In the genomic region with DNA sequence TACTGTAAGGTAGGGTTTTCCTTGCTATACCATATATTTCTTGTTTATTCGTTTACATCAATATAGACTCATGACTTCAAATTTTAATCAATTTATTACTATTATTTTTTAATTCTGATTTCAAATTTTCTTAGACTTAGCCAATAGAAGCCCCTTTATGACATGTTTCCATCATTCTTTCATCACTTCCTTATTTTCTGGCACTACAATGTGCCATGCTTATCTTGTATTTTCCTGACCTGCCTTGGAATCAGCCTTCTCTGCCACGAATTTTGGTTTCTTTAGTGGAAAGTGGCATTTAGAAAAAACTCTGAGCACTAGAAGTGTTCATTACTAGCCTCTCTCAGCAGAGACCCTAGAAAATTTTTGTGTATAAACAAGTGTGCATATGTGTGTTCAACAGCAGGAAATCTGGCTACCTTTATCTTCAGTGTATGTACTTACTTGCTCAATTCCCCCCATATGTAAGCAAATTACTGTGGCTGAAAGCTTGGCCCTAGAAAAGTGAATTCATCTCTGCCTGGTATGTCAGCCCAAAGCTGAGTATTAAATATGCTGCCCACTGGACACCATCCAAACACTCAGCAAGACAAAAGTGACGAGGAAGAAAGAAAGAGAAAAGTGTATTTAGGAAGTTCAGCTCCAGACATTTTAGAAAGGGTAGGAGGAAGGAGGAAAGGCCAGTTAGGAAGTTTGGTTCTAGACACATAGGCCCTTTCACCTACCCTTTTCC, we compare ENCODE assay signal across 19 cellular contexts. TPM values are rescaled to one million over a fixed set of nuclear protein-coding genes. Genes with fewer than 3 reads are reported as not detected.
DNase-seq lines count a peak whose midpoint lies in the region; ATAC-seq, FAIRE-seq and TF ChIP-seq lines count a peak whose summit lies in the region.
"Had no signal": no experiment of that assay in that cellular context is flagged by ENCODE, and none has a peak within 500 bp of the region (broad histone marks: within the 10 kb centered on the region; RNA-seq: fewer than 3 reads in every experiment).

No MANE protein-coding gene starts in this region.

- no peaks in the 10 kb centered on the region for H3K27me3 Mint-ChIP-seq in activated T-cell treated with anti-CD3 and anti-CD28 coated beads, Interleukin-2, amount 50 U/mL, for 72 hours (ENCODE audit: low read depth)
- H3K27me3 Mint-ChIP-seq in activated T-cell treated with anti-CD3 and anti-CD28 coated beads, Interleukin-2, amount 50 U/mL, for 4 hours (ENCODE audit: low read depth): no peaks in the 10 kb centered on the region
- H3K27me3 Mint-ChIP-seq: CD4-positive, alpha-beta memory T cell had no signal

- intact Hi-C loops in esophagus muscularis mucosa (cut with DNase I) (no loop called here), upper lobe of right lung (cut with DNase I) (no loop called here), pancreas (cut with DNase I) (no loop called here)

- H3K4me1 Mint-ChIP-seq in activated T-cell treated with anti-CD3 and anti-CD28 coated beads, Interleukin-2, amount 50 U/mL, for 72 hours (ENCODE audit: low read depth): peaks cover 5% of the 10 kb centered on the region
- H3K4me1 Mint-ChIP-seq in activated T-cell treated with anti-CD3 and anti-CD28 coated beads, Interleukin-2, amount 50 U/mL, for 4 hours (ENCODE audit: low read depth): peaks cover 7% of the 10 kb centered on the region

- H3K9me3 Mint-ChIP-seq in activated T-cell treated with anti-CD3 and anti-CD28 coated beads, Interleukin-2, amount 50 U/mL, for 72 hours: no peaks in the 10 kb centered on the region
- no peaks in the 10 kb centered on the region for H3K9me3 Mint-ChIP-seq in activated T-cell treated with anti-CD3 and anti-CD28 coated beads, Interleukin-2, amount 50 U/mL, for 4 hours
- H3K9me3 Mint-ChIP-seq: CD4-positive, alpha-beta memory T cell had no signal

- no peak for DNase-seq in activated T-cell treated with anti-CD3 and anti-CD28 coated beads, Interleukin-2, amount 50 U/mL, for 72 hours
- DNase-seq in activated T-cell treated with anti-CD3 and anti-CD28 coated beads, Interleukin-2, amount 50 U/mL, for 4 hours: no peak
- DNase-seq in NCI-H69 (lab: John Stamatoyannopoulos, UW): peak; percentile 27
- no peak for DNase-seq in esophagus muscularis mucosa (ENCODE audit: extremely low spot score)
- no peak for DNase-seq in upper lobe of right lung
- DNase-seq in pancreas: no peak
- DNase-seq in NCI-H128 (lab: John Stamatoyannopoulos, UW; ENCODE audit: unreplicated experiment): no peak
- DNase-seq: BE2C; CD4-positive, alpha-beta memory T cell; COR-L47; DMS153; DND-41; GDM1; GOT3; H9 had no signal

- POLR2A ChIA-PET in HEK293 (lab: Yijun Ruan, JAX): no interaction called here

- no peak for TF ChIP-seq POLR2A in esophagus muscularis mucosa (IDR thresholded peaks at IDR 0.05; ENCODE audit: low read depth)

- H3K27ac Mint-ChIP-seq in activated T-cell treated with anti-CD3 and anti-CD28 coated beads, Interleukin-2, amount 50 U/mL, for 72 hours: peak overlapping the region; percentile 3
- H3K27ac Mint-ChIP-seq: H9 had no signal

- CTCF ChIA-PET in HEK293 (lab: Yijun Ruan, JAX): interaction anchor here (1.4 to 2.8 kb wide), 3 partner anchors 13 to 385 kb away, joined by 5 to 18 read pairs (median 5); no protein-coding TSS in a partner anchor

- no peak for ATAC-seq in activated T-cell treated with anti-CD3 and anti-CD28 coated beads, Interleukin-2, amount 50 U/mL, for 72 hours (replicated peaks in 1 of 2)
- no peak for ATAC-seq in activated T-cell treated with anti-CD3 and anti-CD28 coated beads, Interleukin-2, amount 50 U/mL, for 4 hours
- ATAC-seq in upper lobe of right lung (no peak), pancreas (no peak)

- H3K36me3 Mint-ChIP-seq in activated T-cell treated with anti-CD3 and anti-CD28 coated beads, Interleukin-2, amount 50 U/mL, for 72 hours (ENCODE audit: insufficient read depth in 2 of 2): no peaks in the 10 kb centered on the region
- peaks cover 4% of the 10 kb centered on the region for H3K36me3 Mint-ChIP-seq in activated T-cell treated with anti-CD3 and anti-CD28 coated beads, Interleukin-2, amount 50 U/mL, for 4 hours (ENCODE audit: insufficient read depth)

- H3K9me3 ChIP-seq in HEK293 (ENCODE audit: control insufficient read depth, insufficient read depth, low read depth, low read length): no peaks in the 10 kb centered on the region
- H3K9me3 ChIP-seq in esophagus muscularis mucosa: no peaks in the 10 kb centered on the region
- H3K9me3 ChIP-seq in upper lobe of right lung: no peaks in the 10 kb centered on the region
- H3K9me3 ChIP-seq in pancreas: no peaks in the 10 kb centered on the region
- H3K9me3 ChIP-seq: BE2C had no signal

- TF ChIP-seq EP300 in esophagus muscularis mucosa (IDR thresholded peaks at IDR 0.05): no peak

- 75% methylated on average over 3 of the region's 3 CpGs for WGBS in esophagus muscularis mucosa
- 75 to 76% methylated on average over 3 of the region's 3 CpGs for WGBS in pancreas, 2 donors

- TF ChIP-seq CTCF in HEK293 (tag by site-specific recombination; IDR thresholded peaks at IDR 0.05) (no peak), esophagus muscularis mucosa (IDR thresholded peaks at IDR 0.05) (no peak), upper lobe of right lung (IDR thresholded peaks at IDR 0.05) (no peak), pancreas (IDR thresholded peaks at IDR 0.05) (no peak)

- H3K4me3 Mint-ChIP-seq in activated T-cell treated with anti-CD3 and anti-CD28 coated beads, Interleukin-2, amount 50 U/mL, for 72 hours: no peak overlapping the region
- no peak overlapping the region for H3K4me3 Mint-ChIP-seq in activated T-cell treated with anti-CD3 and anti-CD28 coated beads, Interleukin-2, amount 50 U/mL, for 4 hours
- H3K4me3 Mint-ChIP-seq: CD4-positive, alpha-beta memory T cell; H9 had no signal

- no peaks in the 10 kb centered on the region; the same call in 1 of the 2 replicates for H3K4me1 ChIP-seq in HEK293 (ENCODE audit: control insufficient read depth, insufficient read depth, low read length)
- peaks cover 15 to 27% (median 24%) of the 10 kb centered on the region in 4 donors for H3K4me1 ChIP-seq in esophagus muscularis mucosa
- peaks cover 11% of the 10 kb centered on the region for H3K4me1 ChIP-seq in upper lobe of right lung
- H3K4me1 ChIP-seq in pancreas: peaks cover 12 to 20% (median 18%) of the 10 kb centered on the region in 3 donors

- H3K27ac ChIP-seq in HEK293 (ENCODE audit: extremely low read depth, low read depth, low read length): no peak overlapping the region
- H3K27ac ChIP-seq in esophagus muscularis mucosa (replicated peaks in 1 of 4): peak overlapping the region in 3 of 4 donors; percentile 5 to 10 (median 8)
- no peak overlapping the region for H3K27ac ChIP-seq in upper lobe of right lung
- no peak overlapping the region for H3K27ac ChIP-seq in pancreas
- H3K27ac ChIP-seq: C4-2B had no signal

- H3K4me3 ChIP-seq in HEK293 (ENCODE audit: low read depth, low read length) (no peak overlapping the region), esophagus muscularis mucosa (no peak overlapping the region), upper lobe of right lung (no peak overlapping the region), pancreas (no peak overlapping the region)

- FAIRE-seq in pancreas (lab: Jason Lieb, UNC): no peak
- FAIRE-seq: A204.1, D721Med had no signal

- H3K27me3 ChIP-seq in esophagus muscularis mucosa (no peaks in the 10 kb centered on the region), upper lobe of right lung (no peaks in the 10 kb centered on the region), pancreas (no peaks in the 10 kb centered on the region)
- H3K27me3 ChIP-seq: BE2C had no signal

- no peaks in the 10 kb centered on the region for H3K36me3 ChIP-seq in HEK293 (ENCODE audit: control insufficient read depth in 2 of 2, insufficient read depth in 1 of 2, low read length in 2 of 2)
- no peaks in the 10 kb centered on the region for H3K36me3 ChIP-seq in esophagus muscularis mucosa
- H3K36me3 ChIP-seq in upper lobe of right lung: no peaks in the 10 kb centered on the region
- no peaks in the 10 kb centered on the region for H3K36me3 ChIP-seq in pancreas
- H3K36me3 ChIP-seq: BE2C had no signal

TF ChIP-seq in HEK293, 187 proteins besides CTCF, POLR2A, EP300 and RAD21:
- TF ChIP-seq REPIN1 (tag by site-specific recombination; IDR thresholded peaks at IDR 0.05; ENCODE audit: low read depth) (no peak), ZXDB (tag by site-specific recombination; IDR thresholded peaks at IDR 0.05) (no peak), ZNF174 (tag by site-specific recombination; IDR thresholded peaks at IDR 0.05) (no peak), PRDM1 (tag by site-specific recombination; IDR thresholded peaks at IDR 0.05) (0 out of 2 replicates have a peak, but pooled peaks have one; percentile 9), ZNF121 (tag by site-specific recombination; IDR thresholded peaks at IDR 0.05) (no peak)

RNA-seq across cellular contexts. Expression of a gene that starts 4.0 kb away (rescaled TPM):
- 1 to 10 TPM; 6.3 to 6.4 TPM for total RNA-seq in activated T-cell treated with anti-CD3 and anti-CD28 coated beads, Interleukin-2, amount 50 U/mL, for 72 hours
- 1 to 10 TPM; 5.1 to 8.1 (median 5.3) TPM for total RNA-seq in activated T-cell treated with anti-CD3 and anti-CD28 coated beads, Interleukin-2, amount 50 U/mL, for 4 hours
- 10 to 100 TPM; 15.4 to 22.6 (median 19.8) TPM for total RNA-seq in esophagus muscularis mucosa
- total RNA-seq in upper lobe of right lung: 12.0 TPM
- total RNA-seq in pancreas: 10 to 100 TPM in 1 of 6 donors, 1 to 10 TPM in 5; 4.2 to 12.6 (median 6.2) TPM
- 1 to 10 TPM in 1 of 2 donors, under 1 TPM in 1; 0.72 to 1.8 TPM for polyA plus RNA-seq in pancreas

RNA-seq across cellular contexts. Expression of a gene that starts 4.1 kb away (rescaled TPM):
- total RNA-seq in activated T-cell treated with anti-CD3 and anti-CD28 coated beads, Interleukin-2, amount 50 U/mL, for 72 hours: 10 to 100 TPM; 52.1 to 52.7 TPM
- total RNA-seq in activated T-cell treated with anti-CD3 and anti-CD28 coated beads, Interleukin-2, amount 50 U/mL, for 4 hours: 10 to 100 TPM; 48.0 to 62.9 (median 61.6) TPM
- 10 to 100 TPM; 63.0 to 96.4 (median 79.8) TPM for total RNA-seq in esophagus muscularis mucosa
- 34.9 TPM for total RNA-seq in upper lobe of right lung
- total RNA-seq in pancreas: 10 to 100 TPM; 13.1 to 26.2 (median 17.8) TPM
- 10 to 100 TPM; 12.6 to 29.1 TPM for polyA plus RNA-seq in pancreas

Comparison
In these comparisons a context has a peak if more than half of its experiments do, and no peak if none do; other contexts are left out.
1. H3K27ac ChIP-seq: peak in esophagus muscularis mucosa (3 of 4); none in HEK293 (single experiment), upper lobe of right lung (single experiment) and pancreas (0 of 4).